In genomic region chr20:9338101-9338500, GRCh38 we compare ENCODE assay signal across 23 cellular contexts.
"Had no signal": no experiment of that assay in that cellular context is flagged by ENCODE, and none has a peak within 500 bp of the region (broad histone marks: within the 10 kb centered on the region; RNA-seq: fewer than 3 reads in every experiment).

No MANE protein-coding gene starts in this region.

- H3K9me3 ChIP-seq: ovary, psoas muscle, right lobe of liver, sigmoid colon, stomach, tibial artery, transverse colon, upper lobe of right lung, uterus had no signal

- H3K4me3 ChIP-seq: neural progenitor cell, ovary, psoas muscle, right lobe of liver, sigmoid colon, stomach, tibial artery, transverse colon, upper lobe of right lung, uterus had no signal

- H3K36me3 ChIP-seq: neural progenitor cell, ovary, right lobe of liver, sigmoid colon, stomach, transverse colon, upper lobe of right lung, uterus had no signal

- H3K79me2 ChIP-seq: parathyroid adenoma had no signal

- DNase-seq: natural killer cell; occipital lobe; ovary; posterior cingulate gyrus; psoas muscle; right cardiac atrium; right lobe of liver; sigmoid colon; small intestine; stimulated activated CD4-positive, alpha-beta T cell treated with anti-CD3 and anti-CD28 coated beads, Interleukin-15, amount 100 ng/mL, for 24 hours; stimulated activated CD4-positive, alpha-beta T cell treated with anti-CD3 and anti-CD28 coated beads, Interleukin-2, amount 100 ng/mL, for 24 hours; stimulated activated CD4-positive, alpha-beta T cell treated with anti-CD3 and anti-CD28 coated beads, Interleukin-2, amount 100 ng/mL, for 48 hours; stimulated activated CD4-positive, alpha-beta T cell treated with anti-CD3 and anti-CD28 coated beads, Interleukin-4, amount 100 ng/mL, for 24 hours; stimulated activated naive B cell treated with anti-CD40 and anti-IgM and Interleukin-4, amounts not matched to agents 10 μg/mL and 1 μg/mL and 100 μg/mL, for 72 hours; stimulated activated naive CD4-positive, alpha-beta T cell treated with Interleukin-2 at 50 U/mL for 16 hours; stomach; tibial artery; transverse colon; upper lobe of right lung; uterus had no signal

- H3K9ac ChIP-seq: neural progenitor cell, parathyroid adenoma had no signal

- H3K4me1 ChIP-seq: parathyroid adenoma, psoas muscle, right lobe of liver, sigmoid colon, stomach, tibial artery, upper lobe of right lung, uterus had no signal

- ATAC-seq: natural killer cell; psoas muscle; right cardiac atrium; right lobe of liver; stimulated activated effector memory CD8-positive, alpha-beta T cell treated with anti-CD3 and anti-CD28 coated beads, Interleukin-12 subunit alpha, Interleukin-12 subunit beta, amount 100 ng/mL, for 72 hours; stimulated activated naive B cell treated with anti-CD40 and anti-IgM and Interleukin-4, amounts not matched to agents 10 μg/mL and 1 μg/mL and 100 μg/mL, for 72 hours; upper lobe of right lung had no signal

- H3K4me2 ChIP-seq: neural progenitor cell had no signal

- H3K27me3 ChIP-seq: neural progenitor cell, ovary, right lobe of liver, sigmoid colon, stomach, tibial artery, transverse colon, upper lobe of right lung, uterus had no signal

- H2AFZ ChIP-seq: neural progenitor cell, parathyroid adenoma had no signal

- FAIRE-seq: small intestine had no signal
